8 cellular contexts compared by ENCODE assay signal in genomic region chr13:108609353-108609752, GRCh38. TPM values are rescaled to one million over a fixed set of nuclear protein-coding genes. Genes with fewer than 3 reads are reported as not detected.
A peak's percentile ranks its signal among the peaks of the same experiment; 100 is the strongest.
DNase-seq lines count a peak whose midpoint lies in the region; ATAC-seq and TF ChIP-seq lines count a peak whose summit lies in the region.

No MANE protein-coding gene starts in this region.

- intact Hi-C loops in heart left ventricle (cut with DNase I), result loop anchor here in 8 of 10 donors (2.0 to 10.0 kb wide), 6 partner anchors 278 to 288 kb away; no protein-coding TSS in a partner anchor
- intact Hi-C loops in mucosa of descending colon (cut with DNase I, micrococcal nuclease), result loop anchor here in 1 of 2 donors (10.0 kb wide), 1 partner anchor 285 kb away; no protein-coding TSS in a partner anchor
- intact Hi-C loops in naive thymus-derived CD4-positive, alpha-beta T cell (cut with micrococcal nuclease), result no loop called here

- CTCF ChIA-PET in activated CD8-positive, alpha-beta T cell treated with anti-CD3 and anti-CD28 coated beads, Interleukin-2, amount 10 ng/mL, durations not matched to agents 7 days and 5 days (lab: Charles Lee), result no interaction called here
- CTCF ChIA-PET in naive thymus-derived CD4-positive, alpha-beta T cell (lab: Charles Lee), result no interaction called here

- no peak for TF ChIP-seq POLR2A in heart left ventricle (IDR thresholded peaks at IDR 0.05)

- H3K27me3 ChIP-seq in heart left ventricle, result no peaks in the 10 kb centered on the region
- no peaks in the 10 kb centered on the region for H3K27me3 ChIP-seq in naive thymus-derived CD4-positive, alpha-beta T cell (ENCODE audit: control insufficient read depth in 2 of 2, insufficient read depth in 2 of 2, low read length in 2 of 2)

- H3K9me3 ChIP-seq in heart left ventricle, result peaks cover 0 to 14% (median 0%) of the 10 kb centered on the region in 12 donors
- peaks cover 8% of the 10 kb centered on the region for H3K9me3 ChIP-seq in mucosa of descending colon
- H3K9me3 ChIP-seq in naive thymus-derived CD4-positive, alpha-beta T cell (ENCODE audit: control insufficient read depth in 2 of 3, low read length in 3 of 3), result peaks cover 0 to 13% (median 0%) of the 10 kb centered on the region in 3 experiments

- H3K4me1 ChIP-seq in heart left ventricle (peaks cover 0 to 9% (median 0%) of the 10 kb centered on the region in 12 donors), mucosa of descending colon (ENCODE audit: low read depth) (no peaks in the 10 kb centered on the region)
- no peaks in the 10 kb centered on the region for H3K4me1 ChIP-seq in naive thymus-derived CD4-positive, alpha-beta T cell (ENCODE audit: control insufficient read depth in 2 of 2, insufficient read depth in 2 of 2, low read length in 2 of 2)

- H3K27me3 Mint-ChIP-seq in activated CD8-positive, alpha-beta T cell treated with anti-CD3 and anti-CD28 coated beads, Interleukin-2, amount 10 ng/mL, durations not matched to agents 7 days and 5 days (ENCODE audit: low read depth), result no peaks in the 10 kb centered on the region
- H3K27me3 Mint-ChIP-seq in naive thymus-derived CD4-positive, alpha-beta T cell, result peaks cover 0 to 23% (median 5%) of the 10 kb centered on the region in 5 donors

- H3K4me1 Mint-ChIP-seq in activated CD8-positive, alpha-beta T cell treated with anti-CD3 and anti-CD28 coated beads, Interleukin-2, amount 10 ng/mL, durations not matched to agents 7 days and 5 days (ENCODE audit: low read depth), result no peaks in the 10 kb centered on the region
- no peaks in the 10 kb centered on the region for H3K4me1 Mint-ChIP-seq in naive thymus-derived CD4-positive, alpha-beta T cell

- H3K4me3 ChIP-seq in heart left ventricle (no peak overlapping the region), mucosa of descending colon (no peak overlapping the region)
- no peak overlapping the region for H3K4me3 ChIP-seq in naive thymus-derived CD4-positive, alpha-beta T cell (ENCODE audit: low read length)

- H3K27ac ChIP-seq in heart left ventricle, result no peak overlapping the region
- H3K27ac ChIP-seq in naive thymus-derived CD4-positive, alpha-beta T cell (ENCODE audit: low read depth, low read length), result no peak overlapping the region

- POLR2A ChIA-PET in activated CD8-positive, alpha-beta T cell treated with anti-CD3 and anti-CD28 coated beads, Interleukin-2, amount 10 ng/mL, durations not matched to agents 7 days and 5 days (lab: Charles Lee), result no interaction called here
- POLR2A ChIA-PET in naive thymus-derived CD4-positive, alpha-beta T cell (lab: Charles Lee), result no interaction called here

- no peaks in the 10 kb centered on the region for H3K36me3 ChIP-seq in heart left ventricle
- no peaks in the 10 kb centered on the region for H3K36me3 ChIP-seq in mucosa of descending colon (ENCODE audit: low read depth)
- H3K36me3 ChIP-seq in naive thymus-derived CD4-positive, alpha-beta T cell (ENCODE audit: control insufficient read depth in 2 of 3, insufficient read depth in 3 of 3, low read length in 3 of 3), result no peaks in the 10 kb centered on the region

- WGBS in heart left ventricle, 4 donors, result 59 to 67% (median 63%) methylated on average over 7 of the region's 7 CpGs

- H3K9me3 Mint-ChIP-seq in activated CD8-positive, alpha-beta T cell treated with anti-CD3 and anti-CD28 coated beads, Interleukin-2, amount 10 ng/mL, durations not matched to agents 7 days and 5 days (ENCODE audit: insufficient read depth), result peaks cover 8% of the 10 kb centered on the region
- peaks cover 0 to 35% (median 14%) of the 10 kb centered on the region in 11 donors for H3K9me3 Mint-ChIP-seq in naive thymus-derived CD4-positive, alpha-beta T cell

- no peak overlapping the region for H3K4me3 Mint-ChIP-seq in activated CD8-positive, alpha-beta T cell treated with anti-CD3 and anti-CD28 coated beads, Interleukin-2, amount 10 ng/mL, durations not matched to agents 7 days and 5 days
- H3K4me3 Mint-ChIP-seq in naive thymus-derived CD4-positive, alpha-beta T cell, result no peak overlapping the region

- TF ChIP-seq CTCF in heart left ventricle (IDR thresholded peaks at IDR 0.05) (peak; percentile 25 to 64 (median 54)), mucosa of descending colon (IDR thresholded peaks at IDR 0.05) (no peak)

- H3K27ac Mint-ChIP-seq in activated CD8-positive, alpha-beta T cell treated with anti-CD3 and anti-CD28 coated beads, Interleukin-2, amount 10 ng/mL, durations not matched to agents 7 days and 5 days, result no peak overlapping the region
- H3K27ac Mint-ChIP-seq in naive thymus-derived CD4-positive, alpha-beta T cell, result no peak overlapping the region

- ATAC-seq in heart left ventricle (peak in 1 of 4 donors; percentile 38), mucosa of descending colon (no peak), GM21515 (IDR thresholded peaks at IDR 0.05; ENCODE audit: unreplicated experiment) (no peak)
- no peak for ATAC-seq in activated CD8-positive, alpha-beta T cell treated with anti-CD3 and anti-CD28 coated beads, Interleukin-2, amount 10 ng/mL, durations not matched to agents 7 days and 5 days
- no peak for ATAC-seq in naive thymus-derived CD4-positive, alpha-beta T cell

- peak; percentile 10 for DNase-seq in A172 (ENCODE audit: low spot score)
- DNase-seq in H4 (ENCODE audit: low spot score), result peak; percentile 5
- peak; percentile 2 for DNase-seq in SIG-M5 (lab: John Stamatoyannopoulos, UW)
- DNase-seq in heart left ventricle, result no peak
- no peak for DNase-seq in activated CD8-positive, alpha-beta T cell treated with anti-CD3 and anti-CD28 coated beads, Interleukin-2, amount 10 ng/mL, durations not matched to agents 7 days and 5 days
- no peak for DNase-seq in mucosa of descending colon
- DNase-seq in naive thymus-derived CD4-positive, alpha-beta T cell, result no peak

- H3K36me3 Mint-ChIP-seq in activated CD8-positive, alpha-beta T cell treated with anti-CD3 and anti-CD28 coated beads, Interleukin-2, amount 10 ng/mL, durations not matched to agents 7 days and 5 days (ENCODE audit: low read depth), result no peaks in the 10 kb centered on the region
- H3K36me3 Mint-ChIP-seq in naive thymus-derived CD4-positive, alpha-beta T cell, result peaks cover 0 to 9% (median 0%) of the 10 kb centered on the region in 5 donors

RNA-seq across cellular contexts. Expression of gene MYO16, which starts 20.1 kb away (rescaled TPM):
- total RNA-seq in A172 (2014; rRNA removed; shearing (Covaris generic)), result not detected in 2 replicates
- 0.04 TPM in 2 replicates for total RNA-seq in H4 (2014; rRNA removed; shearing (Covaris generic))
- 1 to 10 TPM in 4 of 9 donors, under 1 TPM in 5; 0.16 to 1.7 (median 0.81) TPM for total RNA-seq in heart left ventricle
- 1 to 10 TPM in 1 of 2 donors, under 1 TPM in 1; 0.72 to 5.2 TPM for polyA plus RNA-seq in heart left ventricle
- total RNA-seq in activated CD8-positive, alpha-beta T cell treated with anti-CD3 and anti-CD28 coated beads, Interleukin-2, amount 10 ng/mL, durations not matched to agents 7 days and 5 days, result not detected
- total RNA-seq in mucosa of descending colon, result under 1 TPM in 1 of 3 donors, not detected in 2; 0.06 TPM
- total RNA-seq in naive thymus-derived CD4-positive, alpha-beta T cell, result 1 to 10 TPM in 2 of 5 experiments, under 1 TPM in 1, not detected in 2; 0.10 to 1.4 (median 1.4) TPM
- not detected for polyA plus RNA-seq in naive thymus-derived CD4-positive, alpha-beta T cell

Comparison
In these comparisons a context has a peak if more than half of its experiments do, and no peak if none do; other contexts are left out.
1. DNase-seq: peak in A172 (single experiment), H4 (single experiment) and SIG-M5 (single experiment); none in heart left ventricle (0 of 5), activated CD8-positive, alpha-beta T cell treated with anti-CD3 and anti-CD28 coated beads, Interleukin-2, amount 10 ng/mL, durations not matched to agents 7 days and 5 days (single experiment), mucosa of descending colon (0 of 3) and naive thymus-derived CD4-positive, alpha-beta T cell (0 of 9).
2. intact Hi-C loops: an anchor here in heart left ventricle (2.0 to 10.0 kb wide); none called in naive thymus-derived CD4-positive, alpha-beta T cell.